ENCODE assay signal across 1 cellular context in the genomic region with DNA sequence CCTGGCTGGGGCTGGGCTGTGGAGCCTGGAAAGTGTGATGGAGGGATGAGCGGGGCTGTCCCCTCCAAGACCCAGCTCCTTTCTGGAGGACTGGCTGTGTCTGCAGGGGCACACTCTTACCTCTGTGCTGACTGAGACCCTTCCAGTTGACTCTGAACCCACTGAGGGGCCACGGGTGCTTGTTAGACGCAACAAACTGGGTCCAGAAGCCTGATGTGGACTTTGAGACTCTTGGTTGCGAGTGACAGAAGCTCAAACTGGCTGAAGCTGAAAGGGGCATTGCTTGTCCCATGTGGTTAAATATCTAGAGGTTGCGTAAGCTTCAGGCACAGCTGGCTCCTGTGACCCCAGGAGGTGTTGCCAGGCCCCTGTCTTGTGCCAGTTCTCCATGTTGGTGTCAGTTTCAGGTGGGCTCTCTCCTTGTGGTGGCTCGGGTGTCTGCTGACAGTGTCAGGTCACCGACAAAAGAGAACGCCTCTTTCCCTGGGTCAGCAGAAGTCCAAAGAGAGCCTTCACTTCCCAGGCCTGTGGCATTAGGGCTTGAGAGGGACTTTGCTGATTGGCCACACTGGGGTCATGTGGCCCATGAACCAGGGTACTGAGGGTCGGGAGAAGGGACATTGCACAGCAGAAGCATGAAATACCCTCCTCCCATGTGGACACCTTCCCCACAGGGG.
A peak's percentile ranks its signal among the peaks of the same experiment; 100 is the strongest.
TF ChIP-seq lines count a peak whose summit lies in the region.

No MANE protein-coding gene starts in this region.

TF ChIP-seq in HepG2, 621 proteins besides CTCF, POLR2A, EP300 and RAD21 (continued from another document):
- TF ChIP-seq GTF3A (CRISPR knock-in tag; conservative IDR thresholded peaks at IDR 0.05) (no peak), SOX13 (IDR thresholded peaks at IDR 0.05) (no peak; the same call in 1 of the 2 replicates), SOX13 (CRISPR knock-in tag; conservative IDR thresholded peaks at IDR 0.05 in 1 of 2, IDR thresholded peaks at IDR 0.05 in 1 of 2) (peak in 1 of 2 experiments; percentile 47; a peak in 1 of 4 replicates), TGIF2 (CRISPR knock-in tag; IDR thresholded peaks at IDR 0.05) (peak; percentile 92), ZKSCAN5 (CRISPR knock-in tag; IDR thresholded peaks at IDR 0.05) (no peak), MLLT10 (CRISPR knock-in tag; IDR thresholded peaks at IDR 0.05) (no peak), SP5 (CRISPR knock-in tag; IDR thresholded peaks at IDR 0.05; ENCODE audit: borderline replicate concordance, low read depth) (peak; percentile 12; the same call in 1 of the 2 replicates), CREM (IDR thresholded peaks at IDR 0.05) (peak; percentile 40; the same call in 1 of the 2 replicates), CREM (CRISPR knock-in tag; IDR thresholded peaks at IDR 0.05) (no peak), DPF2 (CRISPR knock-in tag; IDR thresholded peaks at IDR 0.05; ENCODE audit: borderline replicate concordance, low read depth) (peak; percentile 15; the same call in 1 of the 2 replicates), ZMAT3 (CRISPR knock-in tag; conservative IDR thresholded peaks at IDR 0.05) (0 out of 2 replicates have a peak, but pooled peaks have one; percentile 31), HOXA5 (CRISPR knock-in tag; IDR thresholded peaks at IDR 0.05) (0 out of 2 replicates have a peak, but pooled peaks have one; percentile 56), ZNF652 (CRISPR knock-in tag; IDR thresholded peaks at IDR 0.05; ENCODE audit: borderline replicate concordance, low read depth) (no peak), ZNF317 (CRISPR knock-in tag; IDR thresholded peaks at IDR 0.05) (no peak), ZNF232 (CRISPR knock-in tag; IDR thresholded peaks at IDR 0.05; ENCODE audit: borderline replicate concordance) (no peak), ZFY (CRISPR knock-in tag; IDR thresholded peaks at IDR 0.05) (peak; percentile 66), ZFX (CRISPR knock-in tag; IDR thresholded peaks at IDR 0.05; ENCODE audit: low read depth) (no peak), GABPB1 (CRISPR knock-in tag; IDR thresholded peaks at IDR 0.05) (peak; percentile 11; the same call in 1 of the 2 replicates), ZBTB8A (CRISPR knock-in tag; IDR thresholded peaks at IDR 0.05; ENCODE audit: borderline replicate concordance, low read depth) (no peak; the same call in 1 of the 2 replicates), GATAD2A (CRISPR knock-in tag; IDR thresholded peaks at IDR 0.05) (peak; percentile 90), ZNF749 (CRISPR knock-in tag; IDR thresholded peaks at IDR 0.05; ENCODE audit: borderline replicate concordance) (no peak), ARNT2 (CRISPR knock-in tag; IDR thresholded peaks at IDR 0.05; ENCODE audit: low read depth) (no peak), ZBTB7B (CRISPR knock-in tag; IDR thresholded peaks at IDR 0.05) (peak; percentile 97), NR2F1 (CRISPR knock-in tag; IDR thresholded peaks at IDR 0.05) (peak; percentile 15 to 74; a peak in 2 of 4 replicates), NCOR1 (IDR thresholded peaks at IDR 0.05; ENCODE audit: borderline replicate concordance, low read length) (peak; percentile 53; the same call in 1 of the 2 replicates), FOXA3 (CRISPR knock-in tag; IDR thresholded peaks at IDR 0.05) (peak; percentile 60), NCOA1 (CRISPR knock-in tag; IDR thresholded peaks at IDR 0.05) (no peak)
- TF ChIP-seq, protein P1, sequence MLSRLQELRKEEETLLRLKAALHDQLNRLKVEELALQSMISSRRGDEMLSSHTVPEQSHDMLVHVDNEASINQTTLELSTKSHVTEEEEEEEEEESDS (CRISPR knock-in tag; IDR thresholded peaks at IDR 0.05; ENCODE audit: borderline replicate concordance): no peak
- TF ChIP-seq, protein P2, sequence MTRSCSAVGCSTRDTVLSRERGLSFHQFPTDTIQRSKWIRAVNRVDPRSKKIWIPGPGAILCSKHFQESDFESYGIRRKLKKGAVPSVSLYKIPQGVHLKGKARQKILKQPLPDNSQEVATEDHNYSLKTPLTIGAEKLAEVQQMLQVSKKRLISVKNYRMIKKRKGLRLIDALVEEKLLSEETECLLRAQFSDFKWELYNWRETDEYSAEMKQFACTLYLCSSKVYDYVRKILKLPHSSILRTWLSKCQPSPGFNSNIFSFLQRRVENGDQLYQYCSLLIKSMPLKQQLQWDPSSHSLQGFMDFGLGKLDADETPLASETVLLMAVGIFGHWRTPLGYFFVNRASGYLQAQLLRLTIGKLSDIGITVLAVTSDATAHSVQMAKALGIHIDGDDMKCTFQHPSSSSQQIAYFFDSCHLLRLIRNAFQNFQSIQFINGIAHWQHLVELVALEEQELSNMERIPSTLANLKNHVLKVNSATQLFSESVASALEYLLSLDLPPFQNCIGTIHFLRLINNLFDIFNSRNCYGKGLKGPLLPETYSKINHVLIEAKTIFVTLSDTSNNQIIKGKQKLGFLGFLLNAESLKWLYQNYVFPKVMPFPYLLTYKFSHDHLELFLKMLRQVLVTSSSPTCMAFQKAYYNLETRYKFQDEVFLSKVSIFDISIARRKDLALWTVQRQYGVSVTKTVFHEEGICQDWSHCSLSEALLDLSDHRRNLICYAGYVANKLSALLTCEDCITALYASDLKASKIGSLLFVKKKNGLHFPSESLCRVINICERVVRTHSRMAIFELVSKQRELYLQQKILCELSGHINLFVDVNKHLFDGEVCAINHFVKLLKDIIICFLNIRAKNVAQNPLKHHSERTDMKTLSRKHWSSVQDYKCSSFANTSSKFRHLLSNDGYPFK (CRISPR knock-in tag; IDR thresholded peaks at IDR 0.05; ENCODE audit: borderline replicate concordance): peak; percentile 49; the same call in 1 of the 2 replicates
- TF ChIP-seq, protein P3, sequence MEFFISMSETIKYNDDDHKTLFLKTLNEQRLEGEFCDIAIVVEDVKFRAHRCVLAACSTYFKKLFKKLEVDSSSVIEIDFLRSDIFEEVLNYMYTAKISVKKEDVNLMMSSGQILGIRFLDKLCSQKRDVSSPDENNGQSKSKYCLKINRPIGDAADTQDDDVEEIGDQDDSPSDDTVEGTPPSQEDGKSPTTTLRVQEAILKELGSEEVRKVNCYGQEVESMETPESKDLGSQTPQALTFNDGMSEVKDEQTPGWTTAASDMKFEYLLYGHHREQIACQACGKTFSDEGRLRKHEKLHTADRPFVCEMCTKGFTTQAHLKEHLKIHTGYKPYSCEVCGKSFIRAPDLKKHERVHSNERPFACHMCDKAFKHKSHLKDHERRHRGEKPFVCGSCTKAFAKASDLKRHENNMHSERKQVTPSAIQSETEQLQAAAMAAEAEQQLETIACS (CRISPR knock-in tag; IDR thresholded peaks at IDR 0.05): no peak
- TF ChIP-seq, protein P4, sequence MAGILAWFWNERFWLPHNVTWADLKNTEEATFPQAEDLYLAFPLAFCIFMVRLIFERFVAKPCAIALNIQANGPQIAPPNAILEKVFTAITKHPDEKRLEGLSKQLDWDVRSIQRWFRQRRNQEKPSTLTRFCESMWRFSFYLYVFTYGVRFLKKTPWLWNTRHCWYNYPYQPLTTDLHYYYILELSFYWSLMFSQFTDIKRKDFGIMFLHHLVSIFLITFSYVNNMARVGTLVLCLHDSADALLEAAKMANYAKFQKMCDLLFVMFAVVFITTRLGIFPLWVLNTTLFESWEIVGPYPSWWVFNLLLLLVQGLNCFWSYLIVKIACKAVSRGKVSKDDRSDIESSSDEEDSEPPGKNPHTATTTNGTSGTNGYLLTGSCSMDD (CRISPR knock-in tag; IDR thresholded peaks at IDR 0.05): no peak
- TF ChIP-seq, protein P5, sequence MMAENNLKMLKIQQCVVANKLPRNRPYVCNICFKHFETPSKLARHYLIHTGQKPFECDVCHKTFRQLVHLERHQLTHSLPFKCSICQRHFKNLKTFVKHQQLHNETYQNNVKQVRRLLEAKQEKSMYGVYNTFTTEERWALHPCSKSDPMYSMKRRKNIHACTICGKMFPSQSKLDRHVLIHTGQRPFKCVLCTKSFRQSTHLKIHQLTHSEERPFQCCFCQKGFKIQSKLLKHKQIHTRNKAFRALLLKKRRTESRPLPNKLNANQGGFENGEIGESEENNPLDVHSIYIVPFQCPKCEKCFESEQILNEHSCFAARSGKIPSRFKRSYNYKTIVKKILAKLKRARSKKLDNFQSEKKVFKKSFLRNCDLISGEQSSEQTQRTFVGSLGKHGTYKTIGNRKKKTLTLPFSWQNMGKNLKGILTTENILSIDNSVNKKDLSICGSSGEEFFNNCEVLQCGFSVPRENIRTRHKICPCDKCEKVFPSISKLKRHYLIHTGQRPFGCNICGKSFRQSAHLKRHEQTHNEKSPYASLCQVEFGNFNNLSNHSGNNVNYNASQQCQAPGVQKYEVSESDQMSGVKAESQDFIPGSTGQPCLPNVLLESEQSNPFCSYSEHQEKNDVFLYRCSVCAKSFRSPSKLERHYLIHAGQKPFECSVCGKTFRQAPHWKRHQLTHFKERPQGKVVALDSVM (CRISPR knock-in tag; IDR thresholded peaks at IDR 0.05): 0 out of 2 replicates have a peak, but pooled peaks have one; percentile 26
